9 cellular contexts compared by ENCODE assay signal in genomic region chr5:92687793-92688467, GRCh38.
A peak's percentile ranks its signal among the peaks of the same experiment; 100 is the strongest.
DNase-seq lines count a peak whose midpoint lies in the region; ATAC-seq and TF ChIP-seq lines count a peak whose summit lies in the region.
"Had no signal": no experiment of that assay in that cellular context is flagged by ENCODE, and none has a peak within 500 bp of the region (broad histone marks: within the 10 kb centered on the region; RNA-seq: fewer than 3 reads in every experiment).

No MANE protein-coding gene starts in this region.

- WGBS in liver, result 14% methylated on average over 7 of the region's 7 CpGs
- 40 to 55% (median 45%) methylated on average over 7 of the region's 7 CpGs for WGBS in spleen, 5 donors

- in situ Hi-C loops in brain microvascular endothelial cell (cut with HindIII; ENCODE audit: low pct_ligation_motif_present, low sequenced_read_pairs), result no loop called here

- peak; percentile 72 for TF ChIP-seq CTCF in brain microvascular endothelial cell (IDR thresholded peaks at IDR 0.05; ENCODE audit: low read depth, low read length, missing control alignments)
- TF ChIP-seq CTCF in liver (IDR thresholded peaks at IDR 0.05; ENCODE audit: low read depth, low read length, missing input control), result peak; percentile 35
- peak in 1 of 11 experiments; percentile 20 for TF ChIP-seq CTCF in spleen (IDR thresholded peaks at IDR 0.05 in 8 of 11, conservative IDR thresholded peaks at IDR 0.05 in 3 of 11)

- no peak for TF ChIP-seq POLR2A in spleen (IDR thresholded peaks at IDR 0.05)

- H3K27ac ChIP-seq in brain microvascular endothelial cell (no peak overlapping the region), liver (ENCODE audit: low read depth in 1 of 2, low read length in 2 of 2) (no peak overlapping the region), spleen (no peak overlapping the region)

- peaks cover 0 to 8% (median 7%) of the 10 kb centered on the region in 4 donors for H3K4me1 ChIP-seq in liver (ENCODE audit: control insufficient read depth in 4 of 4, insufficient read depth in 4 of 4, low read length in 3 of 4)
- H3K4me1 ChIP-seq in spleen, result no peaks in the 10 kb centered on the region

- H3K27me3 ChIP-seq in brain microvascular endothelial cell (replicated peaks) (no peaks in the 10 kb centered on the region), liver (ENCODE audit: control insufficient read depth in 4 of 4, insufficient read depth in 4 of 4, low read length in 3 of 4) (no peaks in the 10 kb centered on the region), spleen (replicated peaks in 1 of 7) (no peaks in the 10 kb centered on the region)

- ATAC-seq in GM19023 (IDR thresholded peaks at IDR 0.05; ENCODE audit: unreplicated experiment) (no peak), GM21360 (IDR thresholded peaks at IDR 0.05; ENCODE audit: unreplicated experiment) (no peak)

- H3K9ac ChIP-seq in liver (ENCODE audit: low read depth in 1 of 2, low read length in 2 of 2), result no peak overlapping the region

- intact Hi-C loops in spleen (cut with DNase I; ENCODE audit: low total_unique reads), result no loop called here

- H3K4me3 ChIP-seq in brain microvascular endothelial cell (ENCODE audit: low read depth, low read length), result no peak overlapping the region
- peak overlapping the region in 1 of 3 donors; percentile 33 for H3K4me3 ChIP-seq in liver (ENCODE audit: low read depth in 1 of 3, low read length in 3 of 3)
- no peak overlapping the region for H3K4me3 ChIP-seq in spleen

- H3K9me3 ChIP-seq in liver (ENCODE audit: control insufficient read depth in 4 of 4, low read length in 3 of 4), result no peaks in the 10 kb centered on the region
- peaks cover 0 to 26% (median 10%) of the 10 kb centered on the region in 8 donors for H3K9me3 ChIP-seq in spleen

- H3K36me3 ChIP-seq in brain microvascular endothelial cell (replicated peaks) (no peaks in the 10 kb centered on the region), liver (ENCODE audit: control insufficient read depth in 4 of 4, insufficient read depth in 3 of 4, low read depth in 1 of 4, low read length in 3 of 4) (no peaks in the 10 kb centered on the region), spleen (no peaks in the 10 kb centered on the region)

- DNase-seq in AG08396 (ENCODE audit: low spot score) (peak; percentile 52), HuH-7.5 (ENCODE audit: low spot score) (peak; percentile 36), brain microvascular endothelial cell (peak; percentile 75), NCI-H187 (lab: John Stamatoyannopoulos, UW) (no peak), spleen (no peak)
- DNase-seq: activated CD4-positive, alpha-beta T cell treated with anti-CD3 and anti-CD28 coated beads, Interleukin-2, amount 50 U/mL, for 4 hours had no signal

- TF ChIP-seq RAD21 in liver (IDR thresholded peaks at IDR 0.05), result peak; percentile 85 to 86

TF ChIP-seq in liver, 16 proteins besides CTCF, POLR2A, EP300 and RAD21:
- TF ChIP-seq JUND (IDR thresholded peaks at IDR 0.05), result no peak
- peak; percentile 48 for TF ChIP-seq NR2F2 (IDR thresholded peaks at IDR 0.05)
- no peak for TF ChIP-seq HNF4G (IDR thresholded peaks at IDR 0.05)
- TF ChIP-seq ATF3 (IDR thresholded peaks at IDR 0.05), result no peak
- TF ChIP-seq FOXA2 (IDR thresholded peaks at IDR 0.05), result no peak
- TF ChIP-seq HNF4A (conservative IDR thresholded peaks at IDR 0.05), result peak in 1 of 2 donors; percentile 25
- TF ChIP-seq EGR1 (IDR thresholded peaks at IDR 0.05; ENCODE audit: low read depth in 2 of 2), result no peak

Comparison
In these comparisons a context has a peak if more than half of its experiments do, and no peak if none do; other contexts are left out.
1. DNase-seq: peak in AG08396 (single experiment), HuH-7.5 (single experiment) and brain microvascular endothelial cell (single experiment); none in NCI-H187 (0 of 2) and spleen (single experiment).